Comparison of ENCODE assay signal across 7 cellular contexts in genomic region chr16:6103561-6103960, GRCh38.
"Had no signal": no experiment of that assay in that cellular context is flagged by ENCODE, and none has a peak within 500 bp of the region (broad histone marks: within the 10 kb centered on the region; RNA-seq: fewer than 3 reads in every experiment).

No MANE protein-coding gene starts in this region.

- DNase-seq: GM23248, GOT3, H7, HFFc6, IMR-90, KG1 had no signal

- ATAC-seq: HCT116 had no signal
